ENCODE assay signal across 14 cellular contexts in the genomic region with DNA sequence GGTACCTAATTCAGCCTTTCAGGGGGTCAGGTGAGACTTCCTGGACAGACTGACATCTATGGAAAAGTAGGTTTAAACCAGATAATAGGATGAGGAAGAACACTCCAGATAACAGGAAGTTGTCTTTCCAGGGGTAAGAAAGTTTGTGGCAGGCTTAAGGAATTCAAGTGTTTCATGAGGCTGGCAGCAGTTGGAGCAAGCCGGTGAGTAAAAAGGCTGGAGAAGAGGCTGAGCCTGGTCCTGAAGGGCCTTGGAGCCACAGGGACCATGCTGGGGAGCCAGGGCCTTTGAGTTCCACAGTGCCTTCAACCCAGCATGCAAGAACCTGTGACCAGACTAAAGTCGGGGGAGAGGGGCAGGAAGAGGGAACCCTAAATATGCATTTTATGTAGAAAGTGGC.
A peak's percentile ranks its signal among the peaks of the same experiment; 100 is the strongest.
DNase-seq lines count a peak whose midpoint lies in the region; ATAC-seq and TF ChIP-seq lines count a peak whose summit lies in the region.
"Had no signal": no experiment of that assay in that cellular context is flagged by ENCODE, and none has a peak within 500 bp of the region (broad histone marks: within the 10 kb centered on the region; RNA-seq: fewer than 3 reads in every experiment).

No MANE protein-coding gene starts in this region.

- DNase-seq in Daoy (ENCODE audit: low read depth): peak; percentile 27
- peak; percentile 55 for DNase-seq in NCI-H69 (lab: John Stamatoyannopoulos, UW)
- DNase-seq in epithelial cell of esophagus (ENCODE audit: low read depth): peak; percentile 17
- DNase-seq in nephron progenitor cell: no peak
- no peak for DNase-seq in posterior vena cava (ENCODE audit: low spot score)
- DNase-seq in Kasumi-1 (lab: John Stamatoyannopoulos, UW): no peak
- DNase-seq: activated CD4-positive, alpha-beta T cell treated with anti-CD3 and anti-CD28 coated beads for 1 hour; activated naive CD8-positive, alpha-beta T cell treated with anti-CD3 and anti-CD28 coated beads, Interleukin-2, amount 10 ng/mL, durations not matched to agents 7 days and 5 days; activated T-cell treated with anti-CD3 and anti-CD28 coated beads for 4 hours; NCI-H510A treated with DMSO at 0.1 percent for 48 hours had no signal

- TF ChIP-seq CTCF in epithelial cell of esophagus (IDR thresholded peaks at IDR 0.05; ENCODE audit: insufficient read depth, low read depth, low read length, missing control alignments) (no peak), nephron progenitor cell (IDR thresholded peaks at IDR 0.05) (no peak)

- intact Hi-C loops in posterior vena cava (cut with DNase I): no loop called here

- peak overlapping the region; percentile 24 for H3K4me3 Mint-ChIP-seq in nephron progenitor cell
- H3K4me3 Mint-ChIP-seq: activated naive CD8-positive, alpha-beta T cell treated with anti-CD3 and anti-CD28 coated beads, Interleukin-2, amount 10 ng/mL, durations not matched to agents 7 days and 5 days had no signal

- peaks cover 7% of the 10 kb centered on the region for H3K27me3 Mint-ChIP-seq in nephron progenitor cell (ENCODE audit: low read depth, poor library complexity)
- H3K27me3 Mint-ChIP-seq: activated naive CD8-positive, alpha-beta T cell treated with anti-CD3 and anti-CD28 coated beads, Interleukin-2, amount 10 ng/mL, durations not matched to agents 7 days and 5 days had no signal

- H3K27ac Mint-ChIP-seq in nephron progenitor cell: peak overlapping the region; percentile 66
- H3K27ac Mint-ChIP-seq: activated naive CD8-positive, alpha-beta T cell treated with anti-CD3 and anti-CD28 coated beads, Interleukin-2, amount 10 ng/mL, durations not matched to agents 7 days and 5 days had no signal

- H3K9me3 Mint-ChIP-seq in nephron progenitor cell: peaks cover 8% of the 10 kb centered on the region
- H3K9me3 Mint-ChIP-seq: activated naive CD8-positive, alpha-beta T cell treated with anti-CD3 and anti-CD28 coated beads, Interleukin-2, amount 10 ng/mL, durations not matched to agents 7 days and 5 days had no signal

- peak overlapping the region; percentile 22 for H3K4me3 ChIP-seq in epithelial cell of esophagus (ENCODE audit: low read length)
- H3K4me3 ChIP-seq: BLaER1, coronary artery had no signal

- H3K36me3 Mint-ChIP-seq in nephron progenitor cell (ENCODE audit: low read depth): no peaks in the 10 kb centered on the region
- H3K36me3 Mint-ChIP-seq: activated naive CD8-positive, alpha-beta T cell treated with anti-CD3 and anti-CD28 coated beads, Interleukin-2, amount 10 ng/mL, durations not matched to agents 7 days and 5 days had no signal

- H3K4me1 Mint-ChIP-seq in nephron progenitor cell: peaks cover 82% of the 10 kb centered on the region
- H3K4me1 Mint-ChIP-seq: activated naive CD8-positive, alpha-beta T cell treated with anti-CD3 and anti-CD28 coated beads, Interleukin-2, amount 10 ng/mL, durations not matched to agents 7 days and 5 days had no signal

- ATAC-seq in GM19463 (IDR thresholded peaks at IDR 0.05; ENCODE audit: unreplicated experiment) (no peak), HG02884 (IDR thresholded peaks at IDR 0.05; ENCODE audit: unreplicated experiment) (no peak)

Comparison
In these comparisons a context has a peak if more than half of its experiments do, and no peak if none do; other contexts are left out.
1. DNase-seq: peak in Daoy (single experiment), NCI-H69 (single experiment) and epithelial cell of esophagus (single experiment); none in nephron progenitor cell (single experiment), posterior vena cava (single experiment) and Kasumi-1 (0 of 2).